Comparison of ENCODE assay signal across 1 cellular context in the genomic region with DNA sequence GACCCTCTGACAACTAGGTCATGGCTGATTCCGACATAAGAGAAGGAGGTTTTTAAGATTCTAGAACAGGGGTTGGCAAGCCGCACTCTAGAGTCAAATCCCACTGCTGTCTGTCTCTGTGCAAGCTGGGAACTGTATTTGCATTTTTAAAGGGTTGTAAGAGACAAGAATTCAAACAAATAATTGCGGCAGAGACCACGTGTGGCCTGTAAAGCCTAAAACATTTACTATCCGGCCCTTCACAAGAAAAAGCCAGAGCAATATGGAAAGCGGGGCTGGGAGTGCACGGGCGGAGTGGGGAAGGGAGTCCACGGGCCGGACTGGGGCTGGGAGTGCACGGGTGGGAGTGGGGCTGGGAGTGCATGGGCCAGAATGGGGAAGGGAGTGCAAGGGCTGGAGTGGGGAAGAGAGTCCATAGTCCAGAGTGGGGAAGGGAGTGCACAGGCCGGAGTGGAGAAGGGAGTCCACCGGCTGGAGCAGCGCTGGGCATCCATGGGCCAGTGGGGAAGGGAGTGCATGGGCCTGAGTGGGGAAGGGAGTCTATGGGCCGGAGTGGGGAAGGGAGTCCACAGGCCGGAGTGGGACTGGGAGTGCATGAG.
TF ChIP-seq lines count a peak whose summit lies in the region.

No MANE protein-coding gene starts in this region.

TF ChIP-seq in IMR-90, 13 proteins besides CTCF, POLR2A, EP300 and RAD21:
- TF ChIP-seq, protein P1, sequence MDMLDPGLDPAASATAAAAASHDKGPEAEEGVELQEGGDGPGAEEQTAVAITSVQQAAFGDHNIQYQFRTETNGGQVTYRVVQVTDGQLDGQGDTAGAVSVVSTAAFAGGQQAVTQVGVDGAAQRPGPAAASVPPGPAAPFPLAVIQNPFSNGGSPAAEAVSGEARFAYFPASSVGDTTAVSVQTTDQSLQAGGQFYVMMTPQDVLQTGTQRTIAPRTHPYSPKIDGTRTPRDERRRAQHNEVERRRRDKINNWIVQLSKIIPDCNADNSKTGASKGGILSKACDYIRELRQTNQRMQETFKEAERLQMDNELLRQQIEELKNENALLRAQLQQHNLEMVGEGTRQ (IDR thresholded peaks at IDR 0.05; ENCODE audit: low read depth, low read length): peak; percentile 58; the same call in 1 of the 2 replicates
- no peak for TF ChIP-seq MXI1 (IDR thresholded peaks at IDR 0.05; ENCODE audit: borderline replicate concordance, low read depth, low read length)
